In genomic region chr22:50546326-50547230, GRCh38 we compare ENCODE assay signal across 16 cellular contexts. TPM values are rescaled to one million over a fixed set of nuclear protein-coding genes. Genes with fewer than 3 reads are reported as not detected.
DNase-seq lines count a peak whose midpoint lies in the region; ATAC-seq and TF ChIP-seq lines count a peak whose summit lies in the region.
"Had no signal": no experiment of that assay in that cellular context is flagged by ENCODE, and none has a peak within 500 bp of the region (broad histone marks: within the 10 kb centered on the region; RNA-seq: fewer than 3 reads in every experiment).

No MANE protein-coding gene starts in this region.

- peak overlapping the region; percentile 100 for H3K4me2 ChIP-seq in BLaER1

- peaks cover 68% of the 10 kb centered on the region for H3K4me1 ChIP-seq in BLaER1
- H3K4me1 ChIP-seq in thyroid gland, result peaks cover 9 to 28% of the 10 kb centered on the region in 2 donors

- peaks cover 39% of the 10 kb centered on the region for H3K4me1 Mint-ChIP-seq in activated naive CD8-positive, alpha-beta T cell treated with anti-CD3 and anti-CD28 coated beads, Interleukin-2, amount 10 ng/mL, durations not matched to agents 7 days and 5 days
- peaks cover 21 to 63% (median 45%) of the 10 kb centered on the region in 4 donors for H3K4me1 Mint-ChIP-seq in naive thymus-derived CD8-positive, alpha-beta T cell

- H3K9me3 ChIP-seq in BLaER1, result no peaks in the 10 kb centered on the region
- no peaks in the 10 kb centered on the region for H3K9me3 ChIP-seq in thyroid gland
- H3K9me3 ChIP-seq: upper lobe of left lung had no signal

- H3K27me3 ChIP-seq in BLaER1, result peaks cover 18% of the 10 kb centered on the region
- no peaks in the 10 kb centered on the region for H3K27me3 ChIP-seq in thyroid gland

- peaks cover 14% of the 10 kb centered on the region; the same call in 1 of the 2 replicates for H4K20me1 ChIP-seq in BLaER1

- no peak for TF ChIP-seq POLR2A in thyroid gland (IDR thresholded peaks at IDR 0.05)

- 50 to 87% methylated on average over 6 to 12 of the region's 76 CpGs for WGBS in thyroid gland, 2 donors

- intact Hi-C loops in thyroid gland (cut with DNase I), result no loop called here

- H3K27ac ChIP-seq in BLaER1 (0 out of 2 replicates have a peak overlapping the region, but pooled peaks have one; percentile 46), thyroid gland (no peak overlapping the region)
- H3K27ac ChIP-seq: GM23248, upper lobe of left lung had no signal

- peak overlapping the region; percentile 98 for H3K27ac Mint-ChIP-seq in activated naive CD8-positive, alpha-beta T cell treated with anti-CD3 and anti-CD28 coated beads, Interleukin-2, amount 10 ng/mL, durations not matched to agents 7 days and 5 days
- peak overlapping the region in 8 of 10 donors; percentile 22 to 93 (median 58) for H3K27ac Mint-ChIP-seq in naive thymus-derived CD8-positive, alpha-beta T cell

- H3K9ac ChIP-seq in BLaER1, result no peak overlapping the region
- H3K9ac ChIP-seq: GM23248 had no signal

- POLR2A ChIA-PET in activated naive CD8-positive, alpha-beta T cell treated with anti-CD3 and anti-CD28 coated beads, Interleukin-2, amount 10 ng/mL, durations not matched to agents 7 days and 5 days (lab: Charles Lee), result interaction anchor here (0.7 to 9.8 kb wide), 11 partner anchors 7 to 74 kb away, joined by 3 to 300 read pairs (median 53); partner anchors contain the start of genes CHKB, LMF2, NCAPH2 and SCO2
- POLR2A ChIA-PET in naive thymus-derived CD8-positive, alpha-beta T cell (lab: Charles Lee), result interaction anchor here (0.5 to 6.7 kb wide), 8 partner anchors 7 to 233 kb away, joined by 3 to 72 read pairs (median 20); partner anchors contain the start of genes LMF2, NCAPH2, SCO2 and TYMP

- TF ChIP-seq CTCF in thyroid gland (IDR thresholded peaks at IDR 0.05), result no peak

- no peak for ATAC-seq in activated naive CD8-positive, alpha-beta T cell treated with anti-CD3 and anti-CD28 coated beads, Interleukin-2, amount 10 ng/mL, durations not matched to agents 7 days and 5 days (ENCODE audit: low read depth)
- no peak for ATAC-seq in naive thymus-derived CD8-positive, alpha-beta T cell
- ATAC-seq: left cardiac atrium had no signal

- H3K4me3 ChIP-seq in BLaER1 (no peak overlapping the region), thyroid gland (replicated peaks in 1 of 3) (no peak overlapping the region)
- H3K4me3 ChIP-seq: GM23248, upper lobe of left lung had no signal

- H3K4me3 Mint-ChIP-seq in activated naive CD8-positive, alpha-beta T cell treated with anti-CD3 and anti-CD28 coated beads, Interleukin-2, amount 10 ng/mL, durations not matched to agents 7 days and 5 days, result peak overlapping the region; percentile 77
- peak overlapping the region in 8 of 10 donors; percentile 11 to 75 (median 52) for H3K4me3 Mint-ChIP-seq in naive thymus-derived CD8-positive, alpha-beta T cell
- H3K4me3 Mint-ChIP-seq: activated B cell treated with CpG ODN at 0.5 μM for 24 hours had no signal

- H3K27me3 Mint-ChIP-seq in activated naive CD8-positive, alpha-beta T cell treated with anti-CD3 and anti-CD28 coated beads, Interleukin-2, amount 10 ng/mL, durations not matched to agents 7 days and 5 days, result no peaks in the 10 kb centered on the region
- no peaks in the 10 kb centered on the region for H3K27me3 Mint-ChIP-seq in naive thymus-derived CD8-positive, alpha-beta T cell
- H3K27me3 Mint-ChIP-seq: activated B cell treated with CpG ODN at 0.5 μM for 24 hours, IgD-negative memory B cell had no signal

- H3K9me3 Mint-ChIP-seq in activated naive CD8-positive, alpha-beta T cell treated with anti-CD3 and anti-CD28 coated beads, Interleukin-2, amount 10 ng/mL, durations not matched to agents 7 days and 5 days, result no peaks in the 10 kb centered on the region
- H3K9me3 Mint-ChIP-seq in naive thymus-derived CD8-positive, alpha-beta T cell, result no peaks in the 10 kb centered on the region
- H3K9me3 Mint-ChIP-seq: IgD-negative memory B cell had no signal

- H3K36me3 ChIP-seq in BLaER1 (no peaks in the 10 kb centered on the region), thyroid gland (no peaks in the 10 kb centered on the region)
- H3K36me3 ChIP-seq: upper lobe of left lung had no signal

- H3K36me3 Mint-ChIP-seq in activated naive CD8-positive, alpha-beta T cell treated with anti-CD3 and anti-CD28 coated beads, Interleukin-2, amount 10 ng/mL, durations not matched to agents 7 days and 5 days, result peaks cover 16% of the 10 kb centered on the region
- no peaks in the 10 kb centered on the region for H3K36me3 Mint-ChIP-seq in naive thymus-derived CD8-positive, alpha-beta T cell
- H3K36me3 Mint-ChIP-seq: IgD-negative memory B cell had no signal

- DNase-seq in D341Med (ENCODE audit: low spot score) (peak; percentile 47), NCI-H2196 (lab: John Stamatoyannopoulos, UW; ENCODE audit: unreplicated experiment) (no peak), thyroid gland (no peak)
- no peak for DNase-seq in activated naive CD8-positive, alpha-beta T cell treated with anti-CD3 and anti-CD28 coated beads, Interleukin-2, amount 10 ng/mL, durations not matched to agents 7 days and 5 days
- no peak for DNase-seq in naive thymus-derived CD8-positive, alpha-beta T cell
- DNase-seq in stimulated activated naive CD4-positive, alpha-beta T cell treated with Interleukin-2 at 50 U/mL for 16 hours (lab: John Stamatoyannopoulos, UW), result no peak
- DNase-seq: activated B cell treated with CpG ODN at 0.5 μM for 24 hours, caudate nucleus, GM23248, head of caudate nucleus, left cardiac atrium, NCI-H1417 had no signal

RNA-seq across cellular contexts. Expression of gene KLHDC7B, which starts 0.9 kb away (rescaled TPM):
- total RNA-seq in activated naive CD8-positive, alpha-beta T cell treated with anti-CD3 and anti-CD28 coated beads, Interleukin-2, amount 10 ng/mL, durations not matched to agents 7 days and 5 days, result 10 to 100 TPM; 18.8 to 21.9 TPM
- total RNA-seq in naive thymus-derived CD8-positive, alpha-beta T cell, result 1 to 10 TPM; 5.7 to 6.2 TPM
- 1 to 10 TPM; 5.3 to 7.9 (median 6.5) TPM for polyA plus RNA-seq in naive thymus-derived CD8-positive, alpha-beta T cell
- under 1 TPM in 1 of 4 donors, not detected in 3; 0.27 TPM for total RNA-seq in thyroid gland
- total RNA-seq: GM23248, pulmonary artery endothelial cell had no signal

RNA-seq across cellular contexts. Expression of gene SYCE3, which starts 16.1 kb away (rescaled TPM):
- total RNA-seq in activated naive CD8-positive, alpha-beta T cell treated with anti-CD3 and anti-CD28 coated beads, Interleukin-2, amount 10 ng/mL, durations not matched to agents 7 days and 5 days, result 1 to 10 TPM in 1 of 2 experiments, under 1 TPM in 1; 0.79 to 1.1 TPM
- total RNA-seq in naive thymus-derived CD8-positive, alpha-beta T cell, result not detected
- not detected for polyA plus RNA-seq in naive thymus-derived CD8-positive, alpha-beta T cell
- total RNA-seq in thyroid gland, result 1 to 10 TPM in 3 of 4 donors, not detected in 1; 3.5 to 6.0 (median 4.3) TPM
- total RNA-seq: activated B cell treated with CpG ODN at 0.5 μM for 24 hours, GM23248, left cardiac atrium, pulmonary artery endothelial cell had no signal
- polyA plus RNA-seq: IgD-negative memory B cell had no signal

RNA-seq across cellular contexts. Expression of gene TYMP, which starts 16.8 kb away (rescaled TPM):
- 10 to 100 TPM; 86.3 to 94.5 TPM for total RNA-seq in activated naive CD8-positive, alpha-beta T cell treated with anti-CD3 and anti-CD28 coated beads, Interleukin-2, amount 10 ng/mL, durations not matched to agents 7 days and 5 days
- 1 to 10 TPM; 2.1 to 3.4 TPM for total RNA-seq in naive thymus-derived CD8-positive, alpha-beta T cell
- polyA plus RNA-seq in naive thymus-derived CD8-positive, alpha-beta T cell, result 1 to 10 TPM; 1.9 to 5.5 (median 3.1) TPM
- 10 to 100 TPM; 28.0 to 61.0 (median 33.6) TPM for total RNA-seq in thyroid gland

RNA-seq across cellular contexts. Expression of gene SCO2, which starts 21.2 kb away (rescaled TPM):
- total RNA-seq in activated naive CD8-positive, alpha-beta T cell treated with anti-CD3 and anti-CD28 coated beads, Interleukin-2, amount 10 ng/mL, durations not matched to agents 7 days and 5 days, result 10 to 100 TPM in 1 of 2 experiments, 1 to 10 TPM in 1; 8.1 to 12.8 TPM
- total RNA-seq in naive thymus-derived CD8-positive, alpha-beta T cell, result 1 to 10 TPM in 1 of 2 experiments, not detected in 1; 2.7 TPM
- polyA plus RNA-seq in naive thymus-derived CD8-positive, alpha-beta T cell, result 1 to 10 TPM; 4.0 to 8.3 (median 6.8) TPM
- 1 to 10 TPM in 3 of 4 donors, not detected in 1; 2.6 to 5.5 (median 2.9) TPM for total RNA-seq in thyroid gland

RNA-seq across cellular contexts. Expression of gene CPT1B, which starts 31.6 kb away (rescaled TPM):
- 10 to 100 TPM; 85.2 to 95.4 TPM for total RNA-seq in activated naive CD8-positive, alpha-beta T cell treated with anti-CD3 and anti-CD28 coated beads, Interleukin-2, amount 10 ng/mL, durations not matched to agents 7 days and 5 days
- 10 to 100 TPM; 94.7 to 97.5 TPM for total RNA-seq in naive thymus-derived CD8-positive, alpha-beta T cell
- polyA plus RNA-seq in naive thymus-derived CD8-positive, alpha-beta T cell, result 1 to 10 TPM in 1 of 3 donors, under 1 TPM in 1, not detected in 1; 0.23 to 1.3 TPM
- 10 to 100 TPM in 3 of 4 donors, 1 to 10 TPM in 1; 9.7 to 38.7 (median 14.9) TPM for total RNA-seq in thyroid gland

Comparison
In these comparisons a context has a peak if more than half of its experiments do, and no peak if none do; other contexts are left out.
1. RNA of gene KLHDC7B, which starts 0.9 kb away (total RNA-seq): 18.8 to 21.9 TPM in activated naive CD8-positive, alpha-beta T cell treated with anti-CD3 and anti-CD28 coated beads, Interleukin-2, amount 10 ng/mL, durations not matched to agents 7 days and 5 days and 5.7 to 6.2 TPM in naive thymus-derived CD8-positive, alpha-beta T cell; 0.27 TPM in thyroid gland; every median in the first group is over 4 times any median in the second.
2. RNA of gene TYMP, which starts 16.8 kb away (total RNA-seq): 86.3 to 94.5 TPM in activated naive CD8-positive, alpha-beta T cell treated with anti-CD3 and anti-CD28 coated beads, Interleukin-2, amount 10 ng/mL, durations not matched to agents 7 days and 5 days and 28.0 to 61.0 TPM in thyroid gland; 2.1 to 3.4 TPM in naive thymus-derived CD8-positive, alpha-beta T cell; every median in the first group is over 4 times any median in the second.